30 cellular contexts compared by ENCODE assay signal in genomic region chr4:3877868-3878267, GRCh38.
"Had no signal": no experiment of that assay in that cellular context is flagged by ENCODE, and none has a peak within 500 bp of the region (broad histone marks: within the 10 kb centered on the region; RNA-seq: fewer than 3 reads in every experiment).

No MANE protein-coding gene starts in this region.

- H3K4me2 ChIP-seq: neural progenitor cell, smooth muscle cell had no signal

- H3K4me3 Mint-ChIP-seq: naive thymus-derived CD4-positive, alpha-beta T cell; nephron; neural progenitor cell; stimulated activated memory B cell treated with anti-CD40 and anti-IgM and Interleukin-4, amounts not matched to agents 10 μg/mL and 1 μg/mL and 100 μg/mL, for 72 hours; stimulated activated naive CD8-positive, alpha-beta T cell treated with anti-CD3 and anti-CD28 coated beads, Interleukin-15, amount 100 ng/mL, for 72 hours; type B pancreatic cell had no signal

- DNase-seq: naive thymus-derived CD4-positive, alpha-beta T cell; occipital lobe; ovary; psoas muscle; right cardiac atrium; stimulated activated CD4-positive, alpha-beta T cell treated with anti-CD3 and anti-CD28 coated beads, Interleukin-12 subunit alpha, Interleukin-12 subunit beta, amount 100 ng/mL, for 4 hours; stimulated activated CD4-positive, alpha-beta T cell treated with anti-CD3 and anti-CD28 coated beads, Interleukin-1b, Interleukin-23, amount 100 ng/mL, for 48 hours; stimulated activated CD4-positive, alpha-beta T cell treated with anti-CD3 and anti-CD28 coated beads, Interleukin-4, amount 100 ng/mL, for 1 hour; stimulated activated CD4-positive, alpha-beta T cell treated with anti-CD3 and anti-CD28 coated beads, Interleukin-4, amount 100 ng/mL, for 4 hours; stimulated activated CD8-positive, alpha-beta memory T cell treated with anti-CD3 and anti-CD28 coated beads, Interleukin-4, amount 100 ng/mL, for 48 hours; stimulated activated naive CD4-positive, alpha-beta T cell; stimulated activated naive CD8-positive, alpha-beta T cell treated with anti-CD3 and anti-CD28 coated beads, Interleukin-15, amount 100 ng/mL, for 72 hours; stimulated activated naive CD8-positive, alpha-beta T cell treated with anti-CD3 and anti-CD28 coated beads, Interleukin-15, Interleukin-2, amounts not matched to agents 100 U/mL and 50 U/mL, for 24 hours; substantia nigra; testis; tibial artery; transverse colon; upper lobe of right lung; uterus had no signal

- H3K79me2 ChIP-seq: parathyroid adenoma had no signal

- H3K27ac Mint-ChIP-seq: naive thymus-derived CD4-positive, alpha-beta T cell; nephron; neural progenitor cell; progenitor cell of endocrine pancreas; stimulated activated memory B cell treated with anti-CD40 and anti-IgM and Interleukin-4, amounts not matched to agents 10 μg/mL and 1 μg/mL and 100 μg/mL, for 72 hours; stimulated activated naive CD8-positive, alpha-beta T cell treated with anti-CD3 and anti-CD28 coated beads, Interleukin-15, amount 100 ng/mL, for 72 hours; type B pancreatic cell had no signal

- H3K36me3 Mint-ChIP-seq: neural progenitor cell, type B pancreatic cell had no signal

- H3K27ac ChIP-seq: neural progenitor cell, ovary, parathyroid adenoma, psoas muscle, skin epidermis, spleen, suprapubic skin, testis, tibial artery, transverse colon, upper lobe of right lung, uterus had no signal

- H2AFZ ChIP-seq: neural progenitor cell, parathyroid adenoma had no signal

- H3K27me3 ChIP-seq: ovary, testis had no signal

- H3K9ac ChIP-seq: neural progenitor cell, parathyroid adenoma had no signal

- H3K4me3 ChIP-seq: neural progenitor cell, ovary, psoas muscle, skin epidermis, smooth muscle cell, spleen, suprapubic skin, testis, tibial artery, transverse colon, upper lobe of right lung, uterus had no signal

- H3K4me1 ChIP-seq: parathyroid adenoma, psoas muscle had no signal

- H3K9me3 ChIP-seq: suprapubic skin, testis, transverse colon, uterus had no signal

- ATAC-seq: naive thymus-derived CD4-positive, alpha-beta T cell; psoas muscle; right cardiac atrium; sciatic nerve; stimulated activated memory B cell treated with anti-CD40 and anti-IgM and Interleukin-4, amounts not matched to agents 10 μg/mL and 1 μg/mL and 100 μg/mL, for 72 hours; stimulated activated naive CD8-positive, alpha-beta T cell treated with anti-CD3 and anti-CD28 coated beads, Interleukin-15, amount 100 ng/mL, for 72 hours; stimulated activated naive CD8-positive, alpha-beta T cell treated with anti-CD3 and anti-CD28 coated beads, Interleukin-15, Interleukin-2, amounts not matched to agents 100 U/mL and 50 U/mL, for 24 hours; upper lobe of right lung had no signal

- H3K36me3 ChIP-seq: neural progenitor cell, ovary, spleen, suprapubic skin, tibial artery, transverse colon, upper lobe of right lung, uterus had no signal
